Comparison of ENCODE assay signal across 19 cellular contexts in the genomic region with DNA sequence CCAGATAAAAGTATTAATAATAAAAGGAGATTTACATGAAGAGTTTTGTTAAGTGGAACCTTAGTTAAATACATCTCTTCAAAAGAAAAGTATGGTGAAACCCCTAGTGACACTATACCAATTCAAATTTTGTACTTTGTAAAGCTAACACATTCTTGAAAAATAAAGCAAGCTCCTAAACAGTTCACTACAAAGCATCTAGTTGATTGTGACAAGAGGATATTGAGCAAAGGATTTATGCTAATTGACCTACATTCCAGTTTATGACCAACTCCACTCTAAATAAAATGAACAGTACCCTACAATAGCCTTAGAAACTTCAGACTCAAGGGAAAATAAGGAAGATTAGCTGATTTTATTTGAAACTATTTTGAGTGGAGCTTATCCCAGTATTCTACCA.
DNase-seq lines count a peak whose midpoint lies in the region; ATAC-seq and TF ChIP-seq lines count a peak whose summit lies in the region.
"Had no signal": no experiment of that assay in that cellular context is flagged by ENCODE, and none has a peak within 500 bp of the region (broad histone marks: within the 10 kb centered on the region; RNA-seq: fewer than 3 reads in every experiment).

No MANE protein-coding gene starts in this region.

- H2BK120ac ChIP-seq in H9 (ENCODE audit: low read depth, low read length, poor library complexity, severe bottlenecking), result no peak overlapping the region

- H3K23ac ChIP-seq in H9 (ENCODE audit: insufficient read length, low read depth, low read length), result no peak overlapping the region

- H3K23me2 ChIP-seq in H9 (ENCODE audit: insufficient read length, low read depth, low read length, poor library complexity, severe bottlenecking), result peaks cover 2% of the 10 kb centered on the region

- no peak overlapping the region for H3T11ph ChIP-seq in H9 (ENCODE audit: low read length)

- H4K91ac ChIP-seq in H9 (ENCODE audit: insufficient read length, low read depth, low read length), result no peak overlapping the region

- peak overlapping the region in 2 of 3 experiments; percentile 13 to 50; a peak in 1 of 7 replicates for H3K27ac Mint-ChIP-seq in H9
- H3K27ac Mint-ChIP-seq in natural killer cell treated with Interleukin-12 subunit alpha and Interleukin-12 subunit beta and Interleukin-15 and Interleukin-18, amount 100 ng/mL, for 72 hours, result no peak overlapping the region
- H3K27ac Mint-ChIP-seq: B cell; CD4-positive, alpha-beta T cell; CD8-positive, alpha-beta T cell had no signal

- H3K9me3 ChIP-seq in H9 (ENCODE audit: control insufficient read depth, low read depth, low read length), result no peaks in the 10 kb centered on the region
- H3K9me3 ChIP-seq: BLaER1 treated with 17β-estradiol and CSF1 and Interleukin-3, amounts not matched to agents 10 nM and 100 nM; Caco-2 had no signal

- H2BK20ac ChIP-seq in H9 (ENCODE audit: low read depth, low read length, poor library complexity, severe bottlenecking), result no peak overlapping the region

- no peaks in the 10 kb centered on the region for H3K79me2 ChIP-seq in H9 (ENCODE audit: insufficient read depth, low read length)

- TF ChIP-seq CTCF in H9 (conservative IDR thresholded peaks at IDR 0.05), result no peak

- H4K8ac ChIP-seq in H9 (replicated peaks; ENCODE audit: insufficient read length, low read depth, low read length), result no peak overlapping the region

- H2AFZ ChIP-seq in H9 (ENCODE audit: low read length), result no peak overlapping the region

- no peak for DNase-seq in H9
- peak; percentile 16 for DNase-seq in astrocyte of the hippocampus (ENCODE audit: low read depth, low spot score)
- DNase-seq in caudate nucleus (lab: John Stamatoyannopoulos, UW), result no peak
- peak; percentile 31 for DNase-seq in retina
- DNase-seq in natural killer cell treated with Interleukin-12 subunit alpha and Interleukin-12 subunit beta and Interleukin-15 and Interleukin-18, amount 100 ng/mL, for 72 hours (ENCODE audit: low spot score), result no peak
- no peak for DNase-seq in stimulated activated CD4-positive, alpha-beta T cell treated with anti-CD3 and anti-CD28 coated beads, Interleukin-2, amount 100 ng/mL, for 48 hours
- DNase-seq: 8988T; ACHN; AML-193; Caco-2; Calu3; CD4-positive, alpha-beta T cell; CD8-positive, alpha-beta T cell; DMS79 treated with DMSO at 0.1 percent for 48 hours; GF-D8 had no signal

- no peaks in the 10 kb centered on the region for H3K27me3 ChIP-seq in H9 (ENCODE audit: insufficient read depth, low read length)

- no peaks in the 10 kb centered on the region for H3K36me3 Mint-ChIP-seq in H9 (ENCODE audit: insufficient read depth in 1 of 3, low read depth in 3 of 3)
- H3K36me3 Mint-ChIP-seq in natural killer cell treated with Interleukin-12 subunit alpha and Interleukin-12 subunit beta and Interleukin-15 and Interleukin-18, amount 100 ng/mL, for 72 hours, result no peaks in the 10 kb centered on the region
- H3K36me3 Mint-ChIP-seq: CD8-positive, alpha-beta T cell had no signal

- no peak overlapping the region for H3K4ac ChIP-seq in H9 (ENCODE audit: low read depth, low read length)

- H3K79me1 ChIP-seq in H9 (ENCODE audit: insufficient read depth, low read depth, low read length, poor library complexity, severe bottlenecking), result no peaks in the 10 kb centered on the region

- H3K56ac ChIP-seq in H9 (ENCODE audit: insufficient read length, low read depth, low read length), result no peak overlapping the region

- H2BK15ac ChIP-seq in H9 (ENCODE audit: low read depth, low read length), result no peak overlapping the region

- peaks cover 2% of the 10 kb centered on the region; the same call in 1 of the 2 replicates for H3K4me1 ChIP-seq in H9 (ENCODE audit: insufficient read depth, low read length)
- H3K4me1 ChIP-seq: Caco-2 had no signal

- no peaks in the 10 kb centered on the region for H4K20me1 ChIP-seq in H9 (ENCODE audit: control insufficient read depth, insufficient read depth, insufficient read length)
- H4K20me1 ChIP-seq: BLaER1 treated with 17β-estradiol and CSF1 and Interleukin-3, amounts not matched to agents 10 nM and 100 nM had no signal

- peaks cover 12% of the 10 kb centered on the region for H3K27me3 Mint-ChIP-seq in H9 (ENCODE audit: low read depth)
- H3K27me3 Mint-ChIP-seq in natural killer cell treated with Interleukin-12 subunit alpha and Interleukin-12 subunit beta and Interleukin-15 and Interleukin-18, amount 100 ng/mL, for 72 hours, result peaks cover 3 to 17% of the 10 kb centered on the region in 2 donors

- H4K5ac ChIP-seq in H9 (ENCODE audit: insufficient read length, low read depth, low read length), result no peak overlapping the region

- H3K4me3 Mint-ChIP-seq in H9, result no peak overlapping the region
- no peak overlapping the region for H3K4me3 Mint-ChIP-seq in natural killer cell treated with Interleukin-12 subunit alpha and Interleukin-12 subunit beta and Interleukin-15 and Interleukin-18, amount 100 ng/mL, for 72 hours
- H3K4me3 Mint-ChIP-seq: B cell; CD4-positive, alpha-beta T cell; CD8-positive, alpha-beta T cell had no signal

- no peak overlapping the region for H3K27ac ChIP-seq in H9 (ENCODE audit: insufficient read length, low read depth, low read length)
- H3K27ac ChIP-seq in caudate nucleus (ENCODE audit: low read depth, low read length), result peak overlapping the region; percentile 2
- H3K27ac ChIP-seq: BLaER1 treated with 17β-estradiol and CSF1 and Interleukin-3, amounts not matched to agents 10 nM and 100 nM; C4-2B had no signal

- H2AK5ac ChIP-seq in H9 (ENCODE audit: insufficient read length, low read length), result no peak overlapping the region

- H3K4me1 Mint-ChIP-seq in H9, result peaks cover 33 to 37% of the 10 kb centered on the region in 2 experiments
- no peaks in the 10 kb centered on the region for H3K4me1 Mint-ChIP-seq in natural killer cell treated with Interleukin-12 subunit alpha and Interleukin-12 subunit beta and Interleukin-15 and Interleukin-18, amount 100 ng/mL, for 72 hours (ENCODE audit: low read depth in 2 of 2)

- no peak overlapping the region for H2BK12ac ChIP-seq in H9 (ENCODE audit: insufficient read length, low read depth, low read length)

- H3K4me2 ChIP-seq in H9 (ENCODE audit: insufficient read depth, insufficient read length, low read length), result no peak overlapping the region
- H3K4me2 ChIP-seq: BLaER1 treated with 17β-estradiol and CSF1 and Interleukin-3, amounts not matched to agents 10 nM and 100 nM had no signal

- no peak overlapping the region for H3K18ac ChIP-seq in H9 (ENCODE audit: insufficient read length, low read depth, low read length)

- ATAC-seq in natural killer cell treated with Interleukin-12 subunit alpha and Interleukin-12 subunit beta and Interleukin-15 and Interleukin-18, amount 100 ng/mL, for 72 hours, result no peak
- no peak for ATAC-seq in HG03469 (IDR thresholded peaks at IDR 0.05; ENCODE audit: unreplicated experiment)
- ATAC-seq: CD8-positive, alpha-beta T cell had no signal

- no peak overlapping the region for H3K14ac ChIP-seq in H9 (ENCODE audit: insufficient read depth, low read length)

- no peak overlapping the region for H2BK5ac ChIP-seq in H9 (ENCODE audit: insufficient read length, low read length)

- no peaks in the 10 kb centered on the region for H3K9me3 Mint-ChIP-seq in H9
- H3K9me3 Mint-ChIP-seq in natural killer cell treated with Interleukin-12 subunit alpha and Interleukin-12 subunit beta and Interleukin-15 and Interleukin-18, amount 100 ng/mL, for 72 hours, result peaks cover 3% of the 10 kb centered on the region
- H3K9me3 Mint-ChIP-seq: CD4-positive, alpha-beta T cell; CD8-positive, alpha-beta T cell had no signal

- no peak overlapping the region for H3K9ac ChIP-seq in H9 (ENCODE audit: extremely low read depth, insufficient read length, low read length)
- H3K9ac ChIP-seq: BLaER1 treated with 17β-estradiol and CSF1 and Interleukin-3, amounts not matched to agents 10 nM and 100 nM had no signal

Comparison
In these comparisons a context has a peak if more than half of its experiments do, and no peak if none do; other contexts are left out.
1. DNase-seq: peak in astrocyte of the hippocampus (single experiment) and retina (single experiment); none in H9 (single experiment), caudate nucleus (0 of 61), natural killer cell treated with Interleukin-12 subunit alpha and Interleukin-12 subunit beta and Interleukin-15 and Interleukin-18, amount 100 ng/mL, for 72 hours (single experiment) and stimulated activated CD4-positive, alpha-beta T cell treated with anti-CD3 and anti-CD28 coated beads, Interleukin-2, amount 100 ng/mL, for 48 hours (0 of 2).
2. H3K27ac Mint-ChIP-seq: peak in H9 (2 of 3); none in natural killer cell treated with Interleukin-12 subunit alpha and Interleukin-12 subunit beta and Interleukin-15 and Interleukin-18, amount 100 ng/mL, for 72 hours (0 of 2).